27 cellular contexts compared by ENCODE assay signal in genomic region chr20:21798384-21798783, GRCh38.
"Had no signal": no experiment of that assay in that cellular context is flagged by ENCODE, and none has a peak within 500 bp of the region (broad histone marks: within the 10 kb centered on the region; RNA-seq: fewer than 3 reads in every experiment).

No MANE protein-coding gene starts in this region.

- H3K36me3 ChIP-seq: adrenal gland had no signal

- H3K9me3 Mint-ChIP-seq: activated CD4-positive, alpha-beta T cell treated with anti-CD3 and anti-CD28 coated beads, Interleukin-2, amount 10 ng/mL, durations not matched to agents 7 days and 5 days; activated naive CD8-positive, alpha-beta T cell treated with anti-CD3 and anti-CD28 coated beads, Interleukin-2, amount 50 U/mL, for 24 hours had no signal

- H3K27ac ChIP-seq: adrenal gland, body of pancreas had no signal

- H3K36me3 Mint-ChIP-seq: activated naive CD8-positive, alpha-beta T cell treated with anti-CD3 and anti-CD28 coated beads for 36 hours had no signal

- H3K27ac Mint-ChIP-seq: activated CD4-positive, alpha-beta memory T cell treated with anti-CD3 and anti-CD28 coated beads, Interleukin-2, amount 10 ng/mL, durations not matched to agents 7 days and 5 days; activated CD4-positive, alpha-beta T cell treated with anti-CD3 and anti-CD28 coated beads for 36 hours; activated CD4-positive, alpha-beta T cell treated with anti-CD3 and anti-CD28 coated beads, Interleukin-2, amount 10 ng/mL, durations not matched to agents 7 days and 5 days; activated naive CD8-positive, alpha-beta T cell treated with anti-CD3 and anti-CD28 coated beads for 36 hours; activated naive CD8-positive, alpha-beta T cell treated with anti-CD3 and anti-CD28 coated beads, Interleukin-2, amount 50 U/mL, for 24 hours; activated T-cell treated with anti-CD3 and anti-CD28 coated beads, Interleukin-2, amount 50 U/mL, for 24 hours; activated T-cell treated with anti-CD3 and anti-CD28 coated beads, Interleukin-2, amount 50 U/mL, for 72 hours had no signal

- H3K4me1 Mint-ChIP-seq: activated CD4-positive, alpha-beta memory T cell treated with anti-CD3 and anti-CD28 coated beads, Interleukin-2, amount 10 ng/mL, durations not matched to agents 7 days and 5 days; activated CD4-positive, alpha-beta T cell treated with anti-CD3 and anti-CD28 coated beads for 36 hours; activated CD4-positive, alpha-beta T cell treated with anti-CD3 and anti-CD28 coated beads, Interleukin-2, amount 10 ng/mL, durations not matched to agents 7 days and 5 days; activated naive CD8-positive, alpha-beta T cell treated with anti-CD3 and anti-CD28 coated beads for 36 hours; activated naive CD8-positive, alpha-beta T cell treated with anti-CD3 and anti-CD28 coated beads, Interleukin-2, amount 50 U/mL, for 24 hours had no signal

- H3K4me1 ChIP-seq: adrenal gland, body of pancreas had no signal

- H3K27me3 ChIP-seq: adrenal gland, body of pancreas had no signal

- H3K27me3 Mint-ChIP-seq: activated CD4-positive, alpha-beta memory T cell treated with anti-CD3 and anti-CD28 coated beads, Interleukin-2, amount 10 ng/mL, durations not matched to agents 7 days and 5 days; activated CD4-positive, alpha-beta T cell treated with anti-CD3 and anti-CD28 coated beads, Interleukin-2, amount 10 ng/mL, durations not matched to agents 7 days and 5 days; activated naive CD8-positive, alpha-beta T cell treated with anti-CD3 and anti-CD28 coated beads, Interleukin-2, amount 50 U/mL, for 24 hours; activated T-cell treated with anti-CD3 and anti-CD28 coated beads, Interleukin-2, amount 50 U/mL, for 24 hours had no signal

- H3K4me3 Mint-ChIP-seq: activated CD4-positive, alpha-beta memory T cell treated with anti-CD3 and anti-CD28 coated beads, Interleukin-2, amount 10 ng/mL, durations not matched to agents 7 days and 5 days; activated CD4-positive, alpha-beta T cell treated with anti-CD3 and anti-CD28 coated beads for 36 hours; activated CD4-positive, alpha-beta T cell treated with anti-CD3 and anti-CD28 coated beads, Interleukin-2, amount 10 ng/mL, durations not matched to agents 7 days and 5 days; activated naive CD8-positive, alpha-beta T cell treated with anti-CD3 and anti-CD28 coated beads for 36 hours; activated naive CD8-positive, alpha-beta T cell treated with anti-CD3 and anti-CD28 coated beads, Interleukin-2, amount 50 U/mL, for 24 hours; activated T-cell treated with anti-CD3 and anti-CD28 coated beads, Interleukin-2, amount 50 U/mL, for 24 hours; activated T-cell treated with anti-CD3 and anti-CD28 coated beads, Interleukin-2, amount 50 U/mL, for 72 hours had no signal

- ATAC-seq: activated CD4-positive, alpha-beta T cell treated with anti-CD3 and anti-CD28 coated beads for 36 hours; activated naive CD8-positive, alpha-beta T cell treated with anti-CD3 and anti-CD28 coated beads, Interleukin-2, amount 50 U/mL, for 24 hours; activated T-cell treated with anti-CD3 and anti-CD28 coated beads, Interleukin-2, amount 50 U/mL, for 72 hours; body of pancreas; esophagus mucosa had no signal

- H3K4me3 ChIP-seq: adrenal gland, body of pancreas had no signal

- H3K9me3 ChIP-seq: adrenal gland, body of pancreas had no signal

- DNase-seq: activated CD4-positive, alpha-beta memory T cell treated with anti-CD3 and anti-CD28 coated beads, Interleukin-2, amount 10 ng/mL, durations not matched to agents 7 days and 5 days; activated CD4-positive, alpha-beta T cell treated with anti-CD3 and anti-CD28 coated beads for 36 hours; activated CD4-positive, alpha-beta T cell treated with anti-CD3 and anti-CD28 coated beads, Interleukin-2, amount 10 ng/mL, durations not matched to agents 7 days and 5 days; activated CD4-positive, alpha-beta T cell treated with anti-CD3 and anti-CD28 coated beads, Interleukin-2, amount 50 U/mL, for 4 hours; activated CD4-positive, CD25-positive, alpha-beta regulatory T cell; activated CD4-positive, CD25-positive, alpha-beta regulatory T cell treated with anti-CD3 and anti-CD28 coated beads, Interleukin-2, amount 50 U/mL, for 72 hours; activated CD8-positive, alpha-beta memory T cell treated with anti-CD3 and anti-CD28 coated beads, Interleukin-2, amount 50 U/mL, for 48 hours; activated gamma-delta T cell; activated naive CD4-positive, alpha-beta T cell treated with anti-CD3 and anti-CD28 coated beads, Interleukin-2, amount 50 U/mL, for 16 hours; activated naive CD4-positive, alpha-beta T cell treated with Interleukin-2 at 50 U/mL for 16 hours; activated naive CD8-positive, alpha-beta T cell treated with anti-CD3 and anti-CD28 coated beads for 36 hours; activated naive CD8-positive, alpha-beta T cell treated with anti-CD3 and anti-CD28 coated beads, Interleukin-2, amount 50 U/mL, for 24 hours; activated T-cell treated with anti-CD3 and anti-CD28 coated beads for 4 hours; activated T-cell treated with anti-CD3 and anti-CD28 coated beads, Interleukin-2, amount 50 U/mL, for 24 hours; activated T-cell treated with anti-CD3 and anti-CD28 coated beads, Interleukin-2, amount 50 U/mL, for 72 hours; adrenal gland; amygdala; aorta; body of pancreas; caudate nucleus; cortex of kidney; dermis blood vessel endothelial cell; effector CD8-positive, alpha-beta T cell; foreskin fibroblast; head of caudate nucleus; T-helper 2 cell had no signal
